Comparison of ENCODE assay signal across 10 cellular contexts in genomic region chr18:55275042-55275897, GRCh38.
DNase-seq lines count a peak whose midpoint lies in the region; ATAC-seq and TF ChIP-seq lines count a peak whose summit lies in the region.
"Had no signal": no experiment of that assay in that cellular context is flagged by ENCODE, and none has a peak within 500 bp of the region (broad histone marks: within the 10 kb centered on the region; RNA-seq: fewer than 3 reads in every experiment).

No MANE protein-coding gene starts in this region.

- H3K27me3 ChIP-seq in gastrocnemius medialis: no peaks in the 10 kb centered on the region
- H3K27me3 ChIP-seq in CD4-positive, alpha-beta T cell (ENCODE audit: control insufficient read depth, insufficient read depth, low read length): no peaks in the 10 kb centered on the region
- no peaks in the 10 kb centered on the region for H3K27me3 ChIP-seq in stomach

- TF ChIP-seq EP300 in stomach (IDR thresholded peaks at IDR 0.05): no peak

- no peaks in the 10 kb centered on the region for H3K36me3 Mint-ChIP-seq in CD4-positive, alpha-beta T cell (ENCODE audit: low read depth)
- H3K36me3 Mint-ChIP-seq: natural killer cell treated with Interleukin-12 subunit alpha and Interleukin-12 subunit beta and Interleukin-15 and Interleukin-18, amount 100 ng/mL, for 72 hours had no signal

- H3K27ac ChIP-seq in gastrocnemius medialis (peak overlapping the region; percentile 56 to 81 (median 68)), stomach (no peak overlapping the region)
- no peak overlapping the region for H3K27ac ChIP-seq in CD4-positive, alpha-beta T cell (ENCODE audit: low read depth, low read length)

- TF ChIP-seq CTCF in GM13977 (IDR thresholded peaks at IDR 0.05; ENCODE audit: extremely low read depth, insufficient read depth, missing control alignments): peak; percentile 12
- peak in 2 of 5 experiments; percentile 31 to 34 for TF ChIP-seq CTCF in gastrocnemius medialis (IDR thresholded peaks at IDR 0.05 in 4 of 5, conservative IDR thresholded peaks at IDR 0.05 in 1 of 5)
- no peak for TF ChIP-seq CTCF in CD4-positive, alpha-beta T cell (IDR thresholded peaks at IDR 0.05)
- peak in 2 of 7 experiments; percentile 12 to 18 for TF ChIP-seq CTCF in stomach (IDR thresholded peaks at IDR 0.05)

- no peak for TF ChIP-seq POLR2A in erythroblast (IDR thresholded peaks at IDR 0.05; ENCODE audit: low read length)
- TF ChIP-seq POLR2A in gastrocnemius medialis (IDR thresholded peaks at IDR 0.05): no peak
- no peak for TF ChIP-seq POLR2A in stomach (IDR thresholded peaks at IDR 0.05)

- H3K4me3 ChIP-seq in gastrocnemius medialis (peak overlapping the region in 1 of 4 donors; percentile 40), stomach (no peak overlapping the region)

- H3K9me3 Mint-ChIP-seq in CD4-positive, alpha-beta T cell: no peaks in the 10 kb centered on the region
- H3K9me3 Mint-ChIP-seq: activated T-cell treated with anti-CD3 and anti-CD28 coated beads, Interleukin-2, amount 50 U/mL, for 24 hours; natural killer cell treated with Interleukin-12 subunit alpha and Interleukin-12 subunit beta and Interleukin-15 and Interleukin-18, amount 100 ng/mL, for 72 hours had no signal

- POLR2A ChIA-PET in CD4-positive, alpha-beta T cell (lab: Charles Lee): no interaction called here

- H3K9me3 ChIP-seq in gastrocnemius medialis: no peaks in the 10 kb centered on the region
- no peaks in the 10 kb centered on the region for H3K9me3 ChIP-seq in CD4-positive, alpha-beta T cell (ENCODE audit: control insufficient read depth, low read length)
- H3K9me3 ChIP-seq in stomach: no peaks in the 10 kb centered on the region

- no peaks in the 10 kb centered on the region for H3K4me1 Mint-ChIP-seq in CD4-positive, alpha-beta T cell (ENCODE audit: low read depth)

- CTCF ChIA-PET in CD4-positive, alpha-beta T cell (lab: Charles Lee): interaction anchor here (0.7 kb wide), 2 partner anchors 13 to 849 kb away, joined by 3 to 4 read pairs; no protein-coding TSS in a partner anchor

- DNase-seq in GM13977 (ENCODE audit: low spot score) (no peak), NCI-H460 (ENCODE audit: extremely low read depth, low read depth) (peak; percentile 21), erythroblast (lab: John Stamatoyannopoulos, UW) (peak; percentile 27 to 37), gastrocnemius medialis (peak; percentile 84 to 94), NCI-H510A (lab: John Stamatoyannopoulos, UW) (no peak), stomach (no peak)
- no peak for DNase-seq in CD4-positive, alpha-beta T cell
- DNase-seq: activated T-cell treated with anti-CD3 and anti-CD28 coated beads, Interleukin-2, amount 50 U/mL, for 24 hours had no signal

- ATAC-seq in gastrocnemius medialis: peak; percentile 100
- no peak for ATAC-seq in HG02571 (IDR thresholded peaks at IDR 0.05; ENCODE audit: unreplicated experiment)
- no peak for ATAC-seq in CD4-positive, alpha-beta T cell (ENCODE audit: poor library complexity)
- ATAC-seq: natural killer cell treated with Interleukin-12 subunit alpha and Interleukin-12 subunit beta and Interleukin-15 and Interleukin-18, amount 100 ng/mL, for 72 hours had no signal

- H3K4me1 ChIP-seq in gastrocnemius medialis (peaks cover 20 to 22% of the 10 kb centered on the region in 2 donors), stomach (peaks cover 0 to 6% (median 0%) of the 10 kb centered on the region in 4 donors)

- H3K27me3 Mint-ChIP-seq in CD4-positive, alpha-beta T cell: no peaks in the 10 kb centered on the region
- H3K27me3 Mint-ChIP-seq: activated T-cell treated with anti-CD3 and anti-CD28 coated beads, Interleukin-2, amount 50 U/mL, for 24 hours; natural killer cell treated with Interleukin-12 subunit alpha and Interleukin-12 subunit beta and Interleukin-15 and Interleukin-18, amount 100 ng/mL, for 72 hours had no signal

- 52 to 74% (median 59%) methylated on average over 5 of the region's 5 CpGs for WGBS in stomach, 5 donors

- H3K4me3 Mint-ChIP-seq in CD4-positive, alpha-beta T cell: no peak overlapping the region
- H3K4me3 Mint-ChIP-seq: activated T-cell treated with anti-CD3 and anti-CD28 coated beads, Interleukin-2, amount 50 U/mL, for 24 hours; natural killer cell treated with Interleukin-12 subunit alpha and Interleukin-12 subunit beta and Interleukin-15 and Interleukin-18, amount 100 ng/mL, for 72 hours had no signal

- peaks cover 0 to 27% of the 10 kb centered on the region in 2 donors for H3K36me3 ChIP-seq in gastrocnemius medialis
- peaks cover 0 to 30% (median 25%) of the 10 kb centered on the region in 4 donors for H3K36me3 ChIP-seq in stomach

- intact Hi-C loops in gastrocnemius medialis (cut with DNase I; ENCODE audit: low total_unique reads): loop anchor here (2.0 kb wide), 1 partner anchor 40 kb away; no protein-coding TSS in a partner anchor
- intact Hi-C loops in CD4-positive, alpha-beta T cell (cut with DNase I, micrococcal nuclease): no loop called here
- intact Hi-C loops in stomach (cut with DNase I; ENCODE audit: low total_unique reads): no loop called here

- H3K27ac Mint-ChIP-seq in CD4-positive, alpha-beta T cell: no peak overlapping the region
- H3K27ac Mint-ChIP-seq: activated T-cell treated with anti-CD3 and anti-CD28 coated beads, Interleukin-2, amount 50 U/mL, for 24 hours; natural killer cell treated with Interleukin-12 subunit alpha and Interleukin-12 subunit beta and Interleukin-15 and Interleukin-18, amount 100 ng/mL, for 72 hours had no signal

- in situ Hi-C loops in GM13977 (cut with MboI; ENCODE audit: low pct_unique_long_range_greater_than_20kb, low sequenced_read_pairs, unreplicated experiment): no loop called here
- in situ Hi-C loops in gastrocnemius medialis (cut with MboI; ENCODE audit: low sequenced_read_pairs in 4 of 4): no loop called here

Comparison
In these comparisons a context has a peak if more than half of its experiments do, and no peak if none do; other contexts are left out.
1. DNase-seq: peak in NCI-H460 (single experiment), erythroblast (2 of 2) and gastrocnemius medialis (2 of 2); none in GM13977 (single experiment), NCI-H510A (single experiment), CD4-positive, alpha-beta T cell (0 of 10) and stomach (single experiment).
2. ATAC-seq: peak in gastrocnemius medialis (2 of 2); none in HG02571 (single experiment) and CD4-positive, alpha-beta T cell (single experiment).
3. H3K27ac ChIP-seq: peak in gastrocnemius medialis (4 of 4); none in CD4-positive, alpha-beta T cell (single experiment) and stomach (0 of 5).